In genomic region chr13:93190006-93190405, GRCh38 we compare ENCODE assay signal across 25 cellular contexts. TPM values are rescaled to one million over a fixed set of nuclear protein-coding genes. Genes with fewer than 3 reads are reported as not detected.
"Had no signal": no experiment of that assay in that cellular context is flagged by ENCODE, and none has a peak within 500 bp of the region (broad histone marks: within the 10 kb centered on the region; RNA-seq: fewer than 3 reads in every experiment).

No MANE protein-coding gene starts in this region.

- H3K27me3 ChIP-seq: brain microvascular endothelial cell, dorsolateral prefrontal cortex had no signal

- DNase-seq: activated CD4-positive, alpha-beta memory T cell treated with anti-CD3 and anti-CD28 coated beads, Interleukin-2, amount 10 ng/mL, durations not matched to agents 7 days and 5 days; activated CD4-positive, alpha-beta T cell treated with anti-CD3 and anti-CD28 coated beads for 1 hour; activated CD4-positive, alpha-beta T cell treated with anti-CD3 and anti-CD28 coated beads for 4 hours; activated CD4-positive, alpha-beta T cell treated with anti-CD3 and anti-CD28 coated beads, Interleukin-2, amount 10 ng/mL, durations not matched to agents 7 days and 5 days; activated CD4-positive, alpha-beta T cell treated with anti-CD3 and anti-CD28 coated beads, Interleukin-2, amount 50 U/mL, for 4 hours; activated CD8-positive, alpha-beta memory T cell treated with anti-CD3 and anti-CD28 coated beads, Interleukin-2, amount 50 U/mL, for 48 hours; activated effector memory CD4-positive, alpha-beta T cell treated with Interleukin-2 at 50 U/mL for 16 hours; activated gamma-delta T cell treated with Interleukin-2 at 50 U/mL for 16 hours; activated naive CD4-positive, alpha-beta T cell treated with anti-CD3 and anti-CD28 coated beads, Interleukin-2, amount 50 U/mL, for 16 hours; activated naive CD4-positive, alpha-beta T cell treated with Interleukin-2 at 50 U/mL for 16 hours; activated T-cell treated with anti-CD3 and anti-CD28 coated beads for 4 hours; activated T-cell treated with anti-CD3 and anti-CD28 coated beads, Interleukin-2, amount 50 U/mL, for 4 hours; amniotic stem cell; anterior cingulate cortex; brain microvascular endothelial cell; dorsolateral prefrontal cortex; effector memory CD4-positive, alpha-beta T cell; endodermal cell; foreskin fibroblast; head of caudate nucleus; T-helper 2 cell had no signal

- H3K36me3 ChIP-seq: brain microvascular endothelial cell had no signal

- H3K27ac ChIP-seq: brain microvascular endothelial cell, coronary artery, dorsolateral prefrontal cortex had no signal

- H3K4me3 ChIP-seq: coronary artery, dorsolateral prefrontal cortex had no signal

- ATAC-seq: activated T-cell treated with anti-CD3 and anti-CD28 coated beads, Interleukin-2, amount 50 U/mL, for 4 hours; activated T-helper 17 cell treated with anti-CD3 and anti-CD28 coated beads, Interleukin-2, amount 50 U/mL, for 72 hours; esophagus mucosa; WTC11 had no signal

RNA-seq across cellular contexts. Expression of gene GPC6, which starts 36.6 kb away (rescaled TPM):
- total RNA-seq: activated CD4-positive, alpha-beta memory T cell treated with anti-CD3 and anti-CD28 coated beads, Interleukin-2, amount 10 ng/mL, durations not matched to agents 7 days and 5 days; activated CD4-positive, alpha-beta T cell treated with anti-CD3 and anti-CD28 coated beads, Interleukin-2, amount 10 ng/mL, durations not matched to agents 7 days and 5 days; activated T-helper 17 cell treated with anti-CD3 and anti-CD28 coated beads, Interleukin-2, amount 50 U/mL, for 72 hours had no signal
